30 cellular contexts compared by ENCODE assay signal in genomic region chr7:94040254-94040653, GRCh38. TPM values are rescaled to one million over a fixed set of nuclear protein-coding genes. Genes with fewer than 3 reads are reported as not detected.
DNase-seq lines count a peak whose midpoint lies in the region; ATAC-seq and TF ChIP-seq lines count a peak whose summit lies in the region.
"Had no signal": no experiment of that assay in that cellular context is flagged by ENCODE, and none has a peak within 500 bp of the region (broad histone marks: within the 10 kb centered on the region; RNA-seq: fewer than 3 reads in every experiment).

No MANE protein-coding gene starts in this region.

- H3K36me3 ChIP-seq in cardiac muscle cell: no peaks in the 10 kb centered on the region
- H3K36me3 ChIP-seq in heart right ventricle: no peaks in the 10 kb centered on the region
- H3K36me3 ChIP-seq in hepatocyte (replicated peaks; ENCODE audit: insufficient read depth, low read depth): no peaks in the 10 kb centered on the region
- no peaks in the 10 kb centered on the region for H3K36me3 ChIP-seq in CD4-positive, alpha-beta memory T cell (ENCODE audit: insufficient read depth, low read length)
- H3K36me3 ChIP-seq in psoas muscle (ENCODE audit: insufficient read depth in 1 of 2, low read depth in 1 of 2): no peaks in the 10 kb centered on the region
- H3K36me3 ChIP-seq: sigmoid colon, thoracic aorta, vagina had no signal

- WGBS in heart right ventricle, 2 donors: 52 to 53% methylated on average over 2 of the region's 2 CpGs
- 27% methylated on average over 2 of the region's 2 CpGs for WGBS in hepatocyte (ENCODE audit: low lambda C conversion rate, missing lambda C conversion rate)
- WGBS in psoas muscle, 3 donors: 15 to 26% (median 19%) methylated on average over 2 of the region's 2 CpGs

- no peaks in the 10 kb centered on the region for H4K20me1 ChIP-seq in hepatocyte (ENCODE audit: insufficient read depth, poor library complexity, severe bottlenecking)

- POLR2A ChIA-PET in CD4-positive, alpha-beta memory T cell (lab: Charles Lee; ENCODE audit: partially characterized antibody): no interaction called here

- H3K27ac Mint-ChIP-seq in CD4-positive, alpha-beta memory T cell: no peak overlapping the region
- H3K27ac Mint-ChIP-seq: activated CD4-positive, alpha-beta memory T cell treated with anti-CD3 and anti-CD28 coated beads, Interleukin-2, amount 10 ng/mL, durations not matched to agents 7 days and 5 days; activated naive CD4-positive, alpha-beta T cell treated with anti-CD3 and anti-CD28 coated beads, Interleukin-2, amount 10 ng/mL, durations not matched to agents 7 days and 5 days; CD4-positive, alpha-beta T cell; H9; progenitor cell of endocrine pancreas; T-helper 1 cell treated with Interleukin-12 subunit alpha and Interleukin-12 subunit beta and Interleukin-4 antibody, amounts not matched to agents 30 μg/mL and 1 μg/mL, for 36 hours had no signal

- H3K79me2 ChIP-seq in hepatocyte: no peaks in the 10 kb centered on the region

- H3K36me3 Mint-ChIP-seq in CD4-positive, alpha-beta memory T cell: no peaks in the 10 kb centered on the region
- H3K36me3 Mint-ChIP-seq: activated naive CD4-positive, alpha-beta T cell treated with anti-CD3 and anti-CD28 coated beads, Interleukin-2, amount 10 ng/mL, durations not matched to agents 7 days and 5 days had no signal

- H3K4me2 ChIP-seq in hepatocyte: peak overlapping the region; percentile 0

- no peaks in the 10 kb centered on the region for H3K9me3 Mint-ChIP-seq in CD4-positive, alpha-beta memory T cell
- H3K9me3 Mint-ChIP-seq: activated CD4-positive, alpha-beta memory T cell treated with anti-CD3 and anti-CD28 coated beads, Interleukin-2, amount 10 ng/mL, durations not matched to agents 7 days and 5 days; activated naive CD4-positive, alpha-beta T cell treated with anti-CD3 and anti-CD28 coated beads, Interleukin-2, amount 10 ng/mL, durations not matched to agents 7 days and 5 days; CD4-positive, alpha-beta T cell; H9; neural crest cell; T-helper 1 cell treated with Interleukin-12 subunit alpha and Interleukin-12 subunit beta and Interleukin-4 antibody, amounts not matched to agents 30 μg/mL and 1 μg/mL, for 36 hours had no signal

- TF ChIP-seq CTCF in cardiac muscle cell (IDR thresholded peaks at IDR 0.05; ENCODE audit: low read depth, low read length): no peak
- no peak for TF ChIP-seq CTCF in heart right ventricle (IDR thresholded peaks at IDR 0.05)
- no peak for TF ChIP-seq CTCF in hepatocyte (IDR thresholded peaks at IDR 0.05; ENCODE audit: poor library complexity)
- no peak for TF ChIP-seq CTCF in psoas muscle (IDR thresholded peaks at IDR 0.05)

- H3K4me3 ChIP-seq in cardiac muscle cell: no peak overlapping the region
- no peak overlapping the region for H3K4me3 ChIP-seq in heart right ventricle
- no peak overlapping the region for H3K4me3 ChIP-seq in hepatocyte
- no peak overlapping the region for H3K4me3 ChIP-seq in CD4-positive, alpha-beta memory T cell (ENCODE audit: low read length in 2 of 2)
- H3K4me3 ChIP-seq in psoas muscle: no peak overlapping the region
- H3K4me3 ChIP-seq: lung, sigmoid colon, thoracic aorta, vagina had no signal

- DNase-seq in cardiac muscle cell (ENCODE audit: low read depth in 1 of 2, low spot score in 1 of 2) (peak in 1 of 2 donors; percentile 45), heart right ventricle (no peak), RPMI7951 (ENCODE audit: low read depth) (peak; percentile 65), hepatocyte (ENCODE audit: low spot score) (peak; percentile 11), psoas muscle (no peak), NCI-H2196 (lab: John Stamatoyannopoulos, UW; ENCODE audit: unreplicated experiment) (no peak)
- DNase-seq in CD4-positive, alpha-beta memory T cell: no peak
- DNase-seq in stimulated activated CD4-positive, alpha-beta T cell treated with anti-CD3 and anti-CD28 coated beads, Interleukin-1b, Interleukin-23, amount 100 ng/mL, for 48 hours: no peak
- DNase-seq: activated CD4-positive, alpha-beta memory T cell treated with anti-CD3 and anti-CD28 coated beads, Interleukin-2, amount 10 ng/mL, durations not matched to agents 7 days and 5 days; activated CD4-positive, alpha-beta T cell treated with anti-CD3 and anti-CD28 coated beads for 1 hour; activated CD8-positive, alpha-beta memory T cell treated with anti-CD3 and anti-CD28 coated beads, Interleukin-2, amount 50 U/mL, for 48 hours; activated naive CD4-positive, alpha-beta T cell treated with anti-CD3 and anti-CD28 coated beads, Interleukin-2, amount 10 ng/mL, durations not matched to agents 7 days and 5 days; CD4-positive, alpha-beta T cell; DMS 273 treated with DMSO at 0.1 percent for 48 hours; effector CD8-positive, alpha-beta T cell; erythroblast; H9; head of caudate nucleus; KG1; MM.1S; NCI-H524 treated with DMSO at 0.1 percent for 48 hours; RPMI8226; sigmoid colon; stimulated activated naive CD4-positive, alpha-beta T cell had no signal

- peaks cover 25% of the 10 kb centered on the region for H3K4me1 ChIP-seq in cardiac muscle cell (ENCODE audit: low read depth)
- peaks cover 0 to 9% (median 0%) of the 10 kb centered on the region in 9 donors for H3K4me1 ChIP-seq in heart right ventricle
- H3K4me1 ChIP-seq in hepatocyte (ENCODE audit: insufficient read depth): no peaks in the 10 kb centered on the region
- H3K4me1 ChIP-seq in CD4-positive, alpha-beta memory T cell (ENCODE audit: insufficient read depth, low read length): no peaks in the 10 kb centered on the region
- H3K4me1 ChIP-seq in psoas muscle: no peaks in the 10 kb centered on the region
- H3K4me1 ChIP-seq: sigmoid colon, vagina had no signal

- no peaks in the 10 kb centered on the region for H3K9me2 ChIP-seq in hepatocyte (replicated peaks; ENCODE audit: insufficient read depth)

- H3K4me1 Mint-ChIP-seq in CD4-positive, alpha-beta memory T cell: no peaks in the 10 kb centered on the region
- H3K4me1 Mint-ChIP-seq: activated CD4-positive, alpha-beta memory T cell treated with anti-CD3 and anti-CD28 coated beads, Interleukin-2, amount 10 ng/mL, durations not matched to agents 7 days and 5 days; activated naive CD4-positive, alpha-beta T cell treated with anti-CD3 and anti-CD28 coated beads, Interleukin-2, amount 10 ng/mL, durations not matched to agents 7 days and 5 days had no signal

- CTCF ChIA-PET in CD4-positive, alpha-beta memory T cell (lab: Charles Lee; ENCODE audit: partially characterized antibody): no interaction called here

- H3K4me3 Mint-ChIP-seq in CD4-positive, alpha-beta memory T cell: no peak overlapping the region
- H3K4me3 Mint-ChIP-seq: activated CD4-positive, alpha-beta memory T cell treated with anti-CD3 and anti-CD28 coated beads, Interleukin-2, amount 10 ng/mL, durations not matched to agents 7 days and 5 days; activated naive CD4-positive, alpha-beta T cell treated with anti-CD3 and anti-CD28 coated beads, Interleukin-2, amount 10 ng/mL, durations not matched to agents 7 days and 5 days; CD4-positive, alpha-beta T cell; H9; neural crest cell; T-helper 1 cell treated with Interleukin-12 subunit alpha and Interleukin-12 subunit beta and Interleukin-4 antibody, amounts not matched to agents 30 μg/mL and 1 μg/mL, for 36 hours had no signal

- ATAC-seq in heart right ventricle (no peak), psoas muscle (no peak)

- intact Hi-C loops in heart right ventricle (cut with DNase I) (no loop called here), psoas muscle (cut with DNase I) (no loop called here)
- intact Hi-C loops in CD4-positive, alpha-beta memory T cell (cut with micrococcal nuclease): no loop called here

- H3K27ac ChIP-seq in cardiac muscle cell (peak overlapping the region; percentile 5), heart right ventricle (no peak overlapping the region), hepatocyte (no peak overlapping the region), psoas muscle (no peak overlapping the region)
- H3K27ac ChIP-seq in CD4-positive, alpha-beta memory T cell (ENCODE audit: low read depth, low read length): no peak overlapping the region
- H3K27ac ChIP-seq: sigmoid colon, thoracic aorta, vagina had no signal

- no peaks in the 10 kb centered on the region for H3K9me3 ChIP-seq in cardiac muscle cell (ENCODE audit: low read depth)
- no peaks in the 10 kb centered on the region for H3K9me3 ChIP-seq in heart right ventricle
- no peaks in the 10 kb centered on the region for H3K9me3 ChIP-seq in hepatocyte (ENCODE audit: low read depth)
- no peaks in the 10 kb centered on the region for H3K9me3 ChIP-seq in CD4-positive, alpha-beta memory T cell (ENCODE audit: control insufficient read depth in 1 of 2, low read length in 2 of 2)
- H3K9me3 ChIP-seq in psoas muscle: no peaks in the 10 kb centered on the region
- H3K9me3 ChIP-seq: sigmoid colon, thoracic aorta, vagina had no signal

- H2AFZ ChIP-seq in hepatocyte: no peak overlapping the region

- H3K27me3 ChIP-seq in cardiac muscle cell (no peaks in the 10 kb centered on the region), heart right ventricle (peaks cover 0 to 17% (median 0%) of the 10 kb centered on the region in 7 donors), hepatocyte (peaks cover 3% of the 10 kb centered on the region), psoas muscle (ENCODE audit: insufficient read depth in 3 of 3, low read length in 2 of 3) (peaks cover 0 to 3% (median 0%) of the 10 kb centered on the region in 3 donors)
- H3K27me3 ChIP-seq in CD4-positive, alpha-beta memory T cell (ENCODE audit: insufficient read depth, low read length): no peaks in the 10 kb centered on the region
- H3K27me3 ChIP-seq: sigmoid colon, vagina had no signal

- H3K27me3 Mint-ChIP-seq in CD4-positive, alpha-beta memory T cell: peaks cover 14% of the 10 kb centered on the region in 2 donors

RNA-seq across cellular contexts. Expression of gene BET1, which starts 36.1 kb away (rescaled TPM):
- 20.8 and 22.7 TPM in 2 replicates for total RNA-seq in cardiac muscle cell
- polyA plus RNA-seq in cardiac muscle cell: 43.1 and 46.4 TPM in 2 replicates
- 10 to 100 TPM in 8 of 10 donors, 1 to 10 TPM in 2; 6.9 to 13.8 (median 11.0) TPM for total RNA-seq in heart right ventricle
- polyA plus RNA-seq in heart right ventricle: 10 to 100 TPM; 14.4 to 20.2 TPM
- total RNA-seq in RPMI7951 (2014; rRNA removed; shearing (Covaris generic)): 60.7 and 61.6 TPM in 2 replicates
- total RNA-seq in hepatocyte: 50.7 and 50.9 TPM in 2 replicates
- 41.1 and 45.5 TPM in 2 replicates for polyA plus RNA-seq in hepatocyte
- 10 to 100 TPM; 40.8 to 45.7 TPM for total RNA-seq in CD4-positive, alpha-beta memory T cell
- 10 to 100 TPM; 14.6 to 22.7 TPM for polyA plus RNA-seq in CD4-positive, alpha-beta memory T cell
- 1 to 10 TPM; 6.7 to 9.9 (median 8.0) TPM for total RNA-seq in psoas muscle
- polyA plus RNA-seq in psoas muscle: 10 to 100 TPM in 2 of 3 donors, 1 to 10 TPM in 1; 7.5 to 14.2 (median 12.1) TPM

Comparison
In these comparisons a context has a peak if more than half of its experiments do, and no peak if none do; other contexts are left out.
1. DNase-seq: peak in RPMI7951 (single experiment) and hepatocyte (single experiment); none in heart right ventricle (0 of 2), CD4-positive, alpha-beta memory T cell (0 of 5), psoas muscle (0 of 2), NCI-H2196 (single experiment) and stimulated activated CD4-positive, alpha-beta T cell treated with anti-CD3 and anti-CD28 coated beads, Interleukin-1b, Interleukin-23, amount 100 ng/mL, for 48 hours (single experiment).